8 cellular contexts compared by ENCODE assay signal in the genomic region with DNA sequence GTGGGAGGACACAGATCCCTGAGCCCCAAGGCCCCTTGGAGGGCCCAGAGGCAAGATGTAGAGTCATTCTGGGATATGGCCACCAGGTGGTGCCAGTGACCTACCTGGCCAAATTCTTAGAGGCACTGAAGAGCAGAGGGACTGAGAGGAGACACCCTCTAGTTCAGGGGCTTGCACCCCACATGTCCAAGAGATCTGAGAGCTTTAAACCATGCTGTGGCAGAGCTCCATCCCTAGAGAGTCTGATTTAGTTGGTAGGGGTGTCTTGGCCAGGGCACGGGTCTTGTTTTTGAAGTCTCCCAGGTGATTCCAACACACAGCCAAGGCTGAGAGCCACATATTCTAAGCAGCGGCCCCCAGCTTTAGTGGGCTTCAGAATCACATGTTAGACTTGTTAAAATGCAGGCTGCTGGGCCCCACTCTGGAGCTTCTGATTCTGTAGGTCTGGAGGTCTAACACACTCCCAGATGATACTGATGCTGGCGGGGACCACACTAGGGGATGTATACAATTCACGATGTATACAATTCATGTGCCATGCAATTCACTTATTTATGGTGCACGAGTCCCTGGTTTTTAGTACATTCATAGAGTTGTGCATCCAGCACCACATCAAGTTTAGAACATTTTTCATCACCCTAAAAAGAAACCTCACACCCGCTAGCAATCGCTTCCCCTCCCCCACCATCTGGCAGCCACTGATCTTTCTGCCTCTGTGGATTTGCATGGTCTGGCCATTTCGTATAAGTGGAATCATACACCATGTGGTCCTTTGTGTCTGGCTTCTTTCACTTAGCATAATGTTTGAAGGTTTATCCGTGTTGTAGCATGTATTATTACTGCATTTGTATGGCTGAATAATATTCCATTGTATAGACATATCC. TPM values are rescaled to one million over a fixed set of nuclear protein-coding genes. Genes with fewer than 3 reads are reported as not detected.
DNase-seq lines count a peak whose midpoint lies in the region; ATAC-seq and TF ChIP-seq lines count a peak whose summit lies in the region.

No MANE protein-coding gene starts in this region.

- peaks cover 9% of the 10 kb centered on the region for H3K27me3 Mint-ChIP-seq in GM23338 (ENCODE audit: insufficient read depth, low read depth, poor library complexity)
- H3K27me3 Mint-ChIP-seq in activated CD4-positive, alpha-beta memory T cell treated with anti-CD3 and anti-CD28 coated beads for 36 hours: no peaks in the 10 kb centered on the region

- DNase-seq in BE2C: peak; percentile 68
- peak; percentile 82 for DNase-seq in GM23338 (ENCODE audit: low spot score)
- peak; percentile 24 to 65 for DNase-seq in NCI-H526 (lab: John Stamatoyannopoulos, UW)
- peak; percentile 82 for DNase-seq in activated CD4-positive, alpha-beta memory T cell treated with anti-CD3 and anti-CD28 coated beads for 36 hours
- peak; percentile 67 for DNase-seq in effector CD8-positive, alpha-beta T cell (lab: John Stamatoyannopoulos, UW)
- peak; percentile 73 for DNase-seq in mesendoderm
- peak; percentile 51 to 64 for DNase-seq in stimulated activated CD8-positive, alpha-beta memory T cell treated with anti-CD3 and anti-CD28 coated beads, Interleukin-4, amount 100 ng/mL, for 4 hours (ENCODE audit: low read depth in 2 of 2, low spot score in 1 of 2)

- H3K4me1 ChIP-seq in BE2C (no peaks in the 10 kb centered on the region), GM23338 (ENCODE audit: insufficient read depth) (no peaks in the 10 kb centered on the region; the same call in 1 of the 2 replicates), mesendoderm (ENCODE audit: control insufficient read depth, low read depth, low read length) (no peaks in the 10 kb centered on the region)

- H3K4me3 ChIP-seq in BE2C (ENCODE audit: low read depth, low read length) (no peak overlapping the region), GM23338 (no peak overlapping the region), mesendoderm (ENCODE audit: low read length) (no peak overlapping the region)

- no peaks in the 10 kb centered on the region for H4K20me1 ChIP-seq in GM23338 (replicated peaks; ENCODE audit: insufficient read depth)

- no peaks in the 10 kb centered on the region for H3K9me2 ChIP-seq in GM23338 (ENCODE audit: insufficient read depth)

- intact Hi-C loops in activated CD4-positive, alpha-beta memory T cell treated with anti-CD3 and anti-CD28 coated beads for 36 hours (cut with micrococcal nuclease): loop anchor here (1.0 kb wide), 2 partner anchors 209 to 330 kb away; no protein-coding TSS in a partner anchor

- H3F3A ChIP-seq in GM23338 (replicated peaks; ENCODE audit: low read depth): no peaks in the 10 kb centered on the region

- no peaks in the 10 kb centered on the region for H3K79me2 ChIP-seq in GM23338 (replicated peaks; ENCODE audit: insufficient read depth)
- no peaks in the 10 kb centered on the region for H3K79me2 ChIP-seq in mesendoderm (ENCODE audit: control insufficient read depth, insufficient read depth, low read length)

- H3K27ac ChIP-seq in GM23338 (ENCODE audit: low read depth) (no peak overlapping the region), mesendoderm (ENCODE audit: low read depth, low read length) (no peak overlapping the region)

- peak; percentile 95 for ATAC-seq in GM23338
- no peak for ATAC-seq in GM18511 (IDR thresholded peaks at IDR 0.05; ENCODE audit: unreplicated experiment)

- no peak overlapping the region for H2BK15ac ChIP-seq in mesendoderm (replicated peaks; ENCODE audit: low read depth)

- no peak overlapping the region for H3K4me3 Mint-ChIP-seq in GM23338
- no peak overlapping the region for H3K4me3 Mint-ChIP-seq in activated CD4-positive, alpha-beta memory T cell treated with anti-CD3 and anti-CD28 coated beads for 36 hours

- CTCF ChIA-PET in activated CD4-positive, alpha-beta memory T cell treated with anti-CD3 and anti-CD28 coated beads for 36 hours (lab: Charles Lee): interaction anchor here (0.6 to 6.2 kb wide), 18 partner anchors 9 to 737 kb away, joined by 3 to 85 read pairs (median 4); a partner anchor contains a TSS

- H3K23ac ChIP-seq in mesendoderm (ENCODE audit: low read length): no peak overlapping the region

- no peak overlapping the region for H4K8ac ChIP-seq in mesendoderm (ENCODE audit: low read depth, low read length)

- H3K4me2 ChIP-seq in GM23338 (no peak overlapping the region), mesendoderm (ENCODE audit: low read length) (no peak overlapping the region)

- no CpG with 5 or more reads among the region's 9 CpGs for WGBS in mesendoderm (ENCODE audit: extremely low coverage, insufficient coverage, low lambda C conversion rate)

- no peaks in the 10 kb centered on the region for H3K9me3 ChIP-seq in BE2C

- no peak overlapping the region for H3K27ac Mint-ChIP-seq in GM23338
- no peak overlapping the region for H3K27ac Mint-ChIP-seq in activated CD4-positive, alpha-beta memory T cell treated with anti-CD3 and anti-CD28 coated beads for 36 hours

- H3K27me3 ChIP-seq in BE2C: no peaks in the 10 kb centered on the region
- no peaks in the 10 kb centered on the region for H3K27me3 ChIP-seq in GM23338 (ENCODE audit: insufficient read depth)
- no peaks in the 10 kb centered on the region for H3K27me3 ChIP-seq in mesendoderm (ENCODE audit: insufficient read depth, low read length, poor library complexity)

- H3K4ac ChIP-seq in mesendoderm (ENCODE audit: low read depth, low read length): no peak overlapping the region

- H3K9ac ChIP-seq in mesendoderm (ENCODE audit: low read length): no peak overlapping the region

- no peak overlapping the region for H2BK120ac ChIP-seq in mesendoderm (ENCODE audit: low read depth, low read length)

- H2BK5ac ChIP-seq in mesendoderm (ENCODE audit: low read length): no peak overlapping the region

- peak; percentile 91 for TF ChIP-seq CTCF in BE2C (IDR thresholded peaks at IDR 0.05; ENCODE audit: low read depth, low read length)
- TF ChIP-seq CTCF in GM23338 (conservative IDR thresholded peaks at IDR 0.05; ENCODE audit: low read depth in 2 of 2): peak; percentile 84 to 93

- H4K5ac ChIP-seq in mesendoderm (ENCODE audit: low read length): no peak overlapping the region

- H3K4me1 Mint-ChIP-seq in GM23338: peaks cover 12% of the 10 kb centered on the region; the same call in 2 of the 3 replicates
- H3K4me1 Mint-ChIP-seq in activated CD4-positive, alpha-beta memory T cell treated with anti-CD3 and anti-CD28 coated beads for 36 hours (ENCODE audit: low read depth): no peaks in the 10 kb centered on the region

- POLR2A ChIA-PET in activated CD4-positive, alpha-beta memory T cell treated with anti-CD3 and anti-CD28 coated beads for 36 hours (lab: Charles Lee): no interaction called here

- no peaks in the 10 kb centered on the region for H3K9me3 Mint-ChIP-seq in GM23338
- H3K9me3 Mint-ChIP-seq in activated CD4-positive, alpha-beta memory T cell treated with anti-CD3 and anti-CD28 coated beads for 36 hours: no peaks in the 10 kb centered on the region

- H2AFZ ChIP-seq in GM23338: no peak overlapping the region

- H2AK5ac ChIP-seq in mesendoderm (ENCODE audit: low read length): no peak overlapping the region

- H3K36me3 ChIP-seq in BE2C (no peaks in the 10 kb centered on the region), GM23338 (ENCODE audit: insufficient read depth) (no peaks in the 10 kb centered on the region), mesendoderm (ENCODE audit: control insufficient read depth, insufficient read depth, low read length) (peaks cover 6% of the 10 kb centered on the region)

- no peak overlapping the region for H3K56ac ChIP-seq in mesendoderm (ENCODE audit: low read length)

- no peaks in the 10 kb centered on the region for H3K79me1 ChIP-seq in mesendoderm (ENCODE audit: low read length)

- peaks cover 29% of the 10 kb centered on the region for H3K36me3 Mint-ChIP-seq in GM23338 (ENCODE audit: low read depth)
- no peaks in the 10 kb centered on the region for H3K36me3 Mint-ChIP-seq in activated CD4-positive, alpha-beta memory T cell treated with anti-CD3 and anti-CD28 coated beads for 36 hours

- H3K18ac ChIP-seq in mesendoderm (ENCODE audit: low read length): no peak overlapping the region

TF ChIP-seq in GM23338, 12 proteins besides CTCF, POLR2A, EP300 and RAD21 (continues in another document):
- TF ChIP-seq ZNF331 (CRISPR knock-in tag; IDR thresholded peaks at IDR 0.05; ENCODE audit: low read depth): no peak
- TF ChIP-seq, protein P1, sequence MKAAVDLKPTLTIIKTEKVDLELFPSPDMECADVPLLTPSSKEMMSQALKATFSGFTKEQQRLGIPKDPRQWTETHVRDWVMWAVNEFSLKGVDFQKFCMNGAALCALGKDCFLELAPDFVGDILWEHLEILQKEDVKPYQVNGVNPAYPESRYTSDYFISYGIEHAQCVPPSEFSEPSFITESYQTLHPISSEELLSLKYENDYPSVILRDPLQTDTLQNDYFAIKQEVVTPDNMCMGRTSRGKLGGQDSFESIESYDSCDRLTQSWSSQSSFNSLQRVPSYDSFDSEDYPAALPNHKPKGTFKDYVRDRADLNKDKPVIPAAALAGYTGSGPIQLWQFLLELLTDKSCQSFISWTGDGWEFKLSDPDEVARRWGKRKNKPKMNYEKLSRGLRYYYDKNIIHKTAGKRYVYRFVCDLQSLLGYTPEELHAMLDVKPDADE (IDR thresholded peaks at IDR 0.05): no peak

RNA-seq across cellular contexts. Expression of a gene that starts 52.3 kb away (rescaled TPM):
- polyA plus RNA-seq in BE2C (2012; ENCODE audit: insufficient read depth, insufficient read length, low read depth): not detected
- total RNA-seq in GM23338 (2014; rRNA removed; shearing (Covaris generic)): not detected in 2 replicates
- polyA plus RNA-seq in GM23338 (2016; fragmentation: Nextera tagmentation; extraction: Ambion mirVana): 0.13 TPM in 1 of 2 replicates, not detected in the other
- 10 to 100 TPM; 32.4 to 32.6 TPM for total RNA-seq in activated CD4-positive, alpha-beta memory T cell treated with anti-CD3 and anti-CD28 coated beads for 36 hours
- 0.10 TPM for polyA plus RNA-seq in mesendoderm (2013, experiment 1 of 2)
- polyA plus RNA-seq in mesendoderm (2013, experiment 2 of 2): 0.08 TPM

Comparison
In these comparisons a context has a peak if more than half of its experiments do, and no peak if none do; other contexts are left out.
1. RNA of a gene that starts 52.3 kb away (total RNA-seq): 32.4 to 32.6 TPM in activated CD4-positive, alpha-beta memory T cell treated with anti-CD3 and anti-CD28 coated beads for 36 hours; not detected in GM23338; every median in the first group is over 10 times any median in the second.
2. Peak in every context shown above with its lines, with median percentiles within 50 percentile points of each other: DNase-seq.